ENCODE assay signal across 12 cellular contexts in the genomic region with DNA sequence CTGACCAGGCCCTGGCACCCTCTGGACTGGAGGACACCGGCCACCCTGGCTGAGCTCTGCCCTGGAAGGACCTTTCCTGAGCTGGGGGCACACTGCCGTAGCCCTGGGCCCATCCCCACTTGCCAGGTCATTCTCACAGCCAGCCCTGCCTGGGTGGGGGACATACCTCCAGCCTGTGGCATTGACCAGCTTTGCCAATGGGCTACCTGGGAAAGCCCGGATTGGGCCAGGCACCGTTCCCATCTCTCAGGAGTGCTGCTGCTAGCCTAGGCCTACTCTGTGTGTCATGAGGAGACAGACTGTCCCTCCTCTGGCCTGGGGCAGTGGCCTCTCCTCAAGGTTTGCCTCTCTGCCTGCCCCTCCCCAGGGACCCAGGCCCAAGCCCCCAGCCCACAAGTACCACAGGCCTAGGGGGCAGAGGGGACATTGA. TPM values are rescaled to one million over a fixed set of nuclear protein-coding genes. Genes with fewer than 3 reads are reported as not detected.
A peak's percentile ranks its signal among the peaks of the same experiment; 100 is the strongest.
DNase-seq lines count a peak whose midpoint lies in the region; ATAC-seq and TF ChIP-seq lines count a peak whose summit lies in the region.
"Had no signal": no experiment of that assay in that cellular context is flagged by ENCODE, and none has a peak within 500 bp of the region (broad histone marks: within the 10 kb centered on the region; RNA-seq: fewer than 3 reads in every experiment).

No MANE protein-coding gene starts in this region.

- no peak overlapping the region for H3K4me3 Mint-ChIP-seq in central memory CD8-positive, alpha-beta T cell
- H3K4me3 Mint-ChIP-seq: activated CD4-positive, alpha-beta T cell treated with anti-CD3 and anti-CD28 coated beads for 36 hours; IgD-negative memory B cell; stimulated activated naive CD8-positive, alpha-beta T cell treated with anti-CD3 and anti-CD28 coated beads, Interleukin-15, amount 100 ng/mL, for 72 hours had no signal

- H3K9me3 Mint-ChIP-seq in central memory CD8-positive, alpha-beta T cell = no peaks in the 10 kb centered on the region
- H3K9me3 Mint-ChIP-seq: IgD-negative memory B cell; stimulated activated naive CD8-positive, alpha-beta T cell treated with anti-CD3 and anti-CD28 coated beads, Interleukin-15, amount 100 ng/mL, for 72 hours had no signal

- TF ChIP-seq POLR2A in sigmoid colon (IDR thresholded peaks at IDR 0.05) (no peak), thyroid gland (IDR thresholded peaks at IDR 0.05) (no peak)

- H3K4me1 ChIP-seq in right cardiac atrium (ENCODE audit: control insufficient read depth, insufficient read depth, low read length) (peaks cover 16% of the 10 kb centered on the region), sigmoid colon (peaks cover 0 to 11% (median 8%) of the 10 kb centered on the region in 4 donors), thyroid gland (peaks cover 0 to 1% of the 10 kb centered on the region in 2 donors)

- peaks cover 7% of the 10 kb centered on the region for H3K36me3 Mint-ChIP-seq in central memory CD8-positive, alpha-beta T cell (ENCODE audit: insufficient read depth)
- H3K36me3 Mint-ChIP-seq: IgD-negative memory B cell had no signal

- H3K27ac ChIP-seq in right cardiac atrium (ENCODE audit: low read length) = peak overlapping the region; percentile 93
- no peak overlapping the region for H3K27ac ChIP-seq in sigmoid colon
- H3K27ac ChIP-seq in thyroid gland = no peak overlapping the region

- in situ Hi-C loops in G401 (cut with HindIII; ENCODE audit: low sequenced_read_pairs) = no loop called here

- H3K27me3 Mint-ChIP-seq in central memory CD8-positive, alpha-beta T cell = no peaks in the 10 kb centered on the region
- H3K27me3 Mint-ChIP-seq: activated CD4-positive, alpha-beta T cell treated with anti-CD3 and anti-CD28 coated beads for 36 hours; IgD-negative memory B cell; stimulated activated naive CD8-positive, alpha-beta T cell treated with anti-CD3 and anti-CD28 coated beads, Interleukin-15, amount 100 ng/mL, for 72 hours had no signal

- H3K27me3 ChIP-seq in right cardiac atrium (ENCODE audit: control insufficient read depth, insufficient read depth) (no peaks in the 10 kb centered on the region), sigmoid colon (no peaks in the 10 kb centered on the region), thyroid gland (no peaks in the 10 kb centered on the region)

- H3K36me3 ChIP-seq in sigmoid colon = peaks cover 24 to 79% (median 43%) of the 10 kb centered on the region in 4 donors
- H3K36me3 ChIP-seq in thyroid gland = peaks cover 0 to 9% of the 10 kb centered on the region in 2 donors

- DNase-seq in G401 (ENCODE audit: low spot score) (peak; percentile 35), right cardiac atrium (no peak), sigmoid colon (peak; percentile 67), NCI-H2107 (lab: John Stamatoyannopoulos, UW) (no peak), foreskin fibroblast (no peak), thyroid gland (no peak), AG08396 (ENCODE audit: low spot score) (no peak)
- DNase-seq in central memory CD8-positive, alpha-beta T cell (ENCODE audit: low spot score in 2 of 2) = no peak
- DNase-seq: activated CD4-positive, alpha-beta T cell treated with anti-CD3 and anti-CD28 coated beads for 36 hours; NCI-H1417; stimulated activated naive CD8-positive, alpha-beta T cell treated with anti-CD3 and anti-CD28 coated beads, Interleukin-15, amount 100 ng/mL, for 72 hours had no signal

- TF ChIP-seq EP300 in sigmoid colon (IDR thresholded peaks at IDR 0.05) = no peak

- ATAC-seq in central memory CD8-positive, alpha-beta T cell (replicated peaks; ENCODE audit: extremely low read depth, poor library complexity, severe bottlenecking) = peak; percentile 14
- ATAC-seq in right cardiac atrium = no peak
- ATAC-seq: activated CD4-positive, alpha-beta T cell treated with anti-CD3 and anti-CD28 coated beads for 36 hours; stimulated activated naive CD8-positive, alpha-beta T cell treated with anti-CD3 and anti-CD28 coated beads, Interleukin-15, amount 100 ng/mL, for 72 hours had no signal

- 69% methylated on average over 4 of the region's 4 CpGs for WGBS in right cardiac atrium
- 95 to 97% methylated on average over 4 of the region's 4 CpGs for WGBS in sigmoid colon, 2 donors
- 79% methylated on average over 2 of the region's 4 CpGs; no CpG with 5 or more reads in 1 of the 2 donors for WGBS in thyroid gland, 2 donors

- H3K9me3 ChIP-seq in right cardiac atrium (ENCODE audit: control insufficient read depth, low read length) = no peaks in the 10 kb centered on the region
- H3K9me3 ChIP-seq in sigmoid colon = no peaks in the 10 kb centered on the region
- H3K9me3 ChIP-seq in thyroid gland = no peaks in the 10 kb centered on the region

- H3K4me1 Mint-ChIP-seq in central memory CD8-positive, alpha-beta T cell = no peaks in the 10 kb centered on the region
- H3K4me1 Mint-ChIP-seq: activated CD4-positive, alpha-beta T cell treated with anti-CD3 and anti-CD28 coated beads for 36 hours; IgD-negative memory B cell; stimulated activated naive CD8-positive, alpha-beta T cell treated with anti-CD3 and anti-CD28 coated beads, Interleukin-15, amount 100 ng/mL, for 72 hours had no signal

- intact Hi-C loops in right cardiac atrium (cut with DNase I) (no loop called here), sigmoid colon (cut with DNase I) (no loop called here), thyroid gland (cut with DNase I) (no loop called here)

- H3K27ac Mint-ChIP-seq in central memory CD8-positive, alpha-beta T cell (ENCODE audit: low read depth) = no peak overlapping the region
- H3K27ac Mint-ChIP-seq: activated CD4-positive, alpha-beta T cell treated with anti-CD3 and anti-CD28 coated beads for 36 hours; IgD-negative memory B cell; stimulated activated naive CD8-positive, alpha-beta T cell treated with anti-CD3 and anti-CD28 coated beads, Interleukin-15, amount 100 ng/mL, for 72 hours had no signal

- TF ChIP-seq CTCF in sigmoid colon (IDR thresholded peaks at IDR 0.05) = no peak
- TF ChIP-seq CTCF in foreskin fibroblast (IDR thresholded peaks at IDR 0.05; ENCODE audit: low read depth, low read length) = no peak
- TF ChIP-seq CTCF in thyroid gland (IDR thresholded peaks at IDR 0.05) = no peak

- no peak overlapping the region for H3K4me3 ChIP-seq in right cardiac atrium (ENCODE audit: low read length)
- no peak overlapping the region for H3K4me3 ChIP-seq in sigmoid colon
- no peak overlapping the region for H3K4me3 ChIP-seq in foreskin fibroblast (ENCODE audit: low read depth in 1 of 2, low read length in 2 of 2)
- no peak overlapping the region for H3K4me3 ChIP-seq in thyroid gland (replicated peaks in 1 of 3)

RNA-seq across cellular contexts. Expression of a gene that starts 40.0 kb away (rescaled TPM):
- 31.7 and 33.5 TPM in 2 replicates for total RNA-seq in G401 (2014; rRNA removed; shearing (Covaris generic))
- total RNA-seq in right cardiac atrium (100 to 1,000 TPM; 130 to 238 (median 203) TPM), sigmoid colon (100 to 1,000 TPM in 2 of 4 donors, 10 to 100 TPM in 2; 57.8 to 129 (median 91.6) TPM), thyroid gland (10 to 100 TPM; 25.1 to 35.9 (median 30.1) TPM)
- polyA plus RNA-seq in right cardiac atrium (198 TPM), sigmoid colon (10 to 100 TPM; 20.3 to 60.2 (median 20.4) TPM)

Comparison
In these comparisons a context has a peak if more than half of its experiments do, and no peak if none do; other contexts are left out.
1. DNase-seq: peak in G401 (single experiment) and sigmoid colon (single experiment); none in central memory CD8-positive, alpha-beta T cell (0 of 2), right cardiac atrium (0 of 3), NCI-H2107 (single experiment), foreskin fibroblast (0 of 2), thyroid gland (0 of 2) and AG08396 (single experiment).